15 cellular contexts compared by ENCODE assay signal in genomic region chr13:100436099-100436498, GRCh38.
DNase-seq lines count a peak whose midpoint lies in the region; ATAC-seq and TF ChIP-seq lines count a peak whose summit lies in the region.
"Had no signal": no experiment of that assay in that cellular context is flagged by ENCODE, and none has a peak within 500 bp of the region (broad histone marks: within the 10 kb centered on the region; RNA-seq: fewer than 3 reads in every experiment).

No MANE protein-coding gene starts in this region.

- DNase-seq in Karpas-422 (peak; percentile 15), left lobe of liver (ENCODE audit: low spot score) (peak; percentile 76), mucosa of descending colon (peak in 1 of 3 donors; percentile 57), transverse colon (peak; percentile 17), SKM-1 (lab: John Stamatoyannopoulos, UW; ENCODE audit: unreplicated experiment) (no peak), left cardiac atrium (no peak), NCI-H748 treated with DMSO at 0.1 percent for 48 hours (lab: John Stamatoyannopoulos, UW) (no peak)
- DNase-seq: BE2C; CD4-positive, alpha-beta memory T cell; DMS79; HCEC 1CT; HFFc6 had no signal

- no peak for TF ChIP-seq EP300 in transverse colon (IDR thresholded peaks at IDR 0.05; ENCODE audit: low read depth)

- H3K27me3 ChIP-seq in Karpas-422 (ENCODE audit: low read length), result 0 out of 2 replicates have a peak, but pooled peaks cover 3% of the 10 kb centered on the region
- H3K27me3 ChIP-seq in transverse colon, result no peaks in the 10 kb centered on the region
- H3K27me3 ChIP-seq: BE2C had no signal

- intact Hi-C loops in mucosa of descending colon (cut with DNase I, micrococcal nuclease) (no loop called here), transverse colon (cut with DNase I; ENCODE audit: low total_unique reads) (no loop called here), left cardiac atrium (cut with DNase I) (no loop called here)

- in situ Hi-C loops in transverse colon (cut with MboI; ENCODE audit: low pct_ligation_motif_present in 1 of 4, low pct_unique_long_range_greater_than_20kb in 1 of 4, low sequenced_read_pairs in 3 of 4), result no loop called here

- H3K9ac ChIP-seq in Karpas-422 (ENCODE audit: low read length), result no peak overlapping the region

- H3K79me2 ChIP-seq in Karpas-422 (ENCODE audit: low read length), result no peaks in the 10 kb centered on the region

- ATAC-seq in left lobe of liver (peak; percentile 84), mucosa of descending colon (peak; percentile 85), left cardiac atrium (no peak)
- ATAC-seq: A549 had no signal

- TF ChIP-seq POLR2A in transverse colon (IDR thresholded peaks at IDR 0.05), result no peak

- H4K20me1 ChIP-seq in Karpas-422 (ENCODE audit: insufficient read depth, low read depth, low read length), result no peaks in the 10 kb centered on the region

- no peaks in the 10 kb centered on the region for H3K9me3 ChIP-seq in Karpas-422 (ENCODE audit: low read length)
- H3K9me3 ChIP-seq in mucosa of descending colon, result no peaks in the 10 kb centered on the region
- H3K9me3 ChIP-seq in transverse colon, result no peaks in the 10 kb centered on the region
- H3K9me3 ChIP-seq: A549, BE2C had no signal

- 63 to 84% methylated on average over 4 of the region's 4 CpGs for WGBS in transverse colon (ENCODE audit: low coverage in 1 of 2), 2 donors

- H3K27ac ChIP-seq in Karpas-422 (ENCODE audit: low read length) (no peak overlapping the region), transverse colon (peak overlapping the region in 3 of 4 donors; percentile 26 to 60 (median 31))
- H3K27ac ChIP-seq: A549, C4-2B, HL-60 had no signal

- TF ChIP-seq CTCF in mucosa of descending colon (IDR thresholded peaks at IDR 0.05) (no peak), transverse colon (IDR thresholded peaks at IDR 0.05) (no peak)

- no peak overlapping the region for H3K4me2 ChIP-seq in Karpas-422 (ENCODE audit: low read depth, low read length, poor library complexity, severe bottlenecking)
- H3K4me2 ChIP-seq: A549 had no signal

- H3K4me1 ChIP-seq in Karpas-422 (ENCODE audit: low read length) (no peaks in the 10 kb centered on the region), mucosa of descending colon (ENCODE audit: low read depth) (no peaks in the 10 kb centered on the region), transverse colon (peaks cover 0 to 41% (median 2%) of the 10 kb centered on the region in 4 donors)
- H3K4me1 ChIP-seq: BE2C had no signal

- no peak overlapping the region for H3K4me3 ChIP-seq in Karpas-422 (ENCODE audit: low read length)
- H3K4me3 ChIP-seq in mucosa of descending colon, result no peak overlapping the region
- peak overlapping the region in 1 of 4 donors; percentile 2 for H3K4me3 ChIP-seq in transverse colon
- H3K4me3 ChIP-seq: A549 had no signal

- H2AFZ ChIP-seq in Karpas-422 (ENCODE audit: low read length), result no peak overlapping the region

- H3K9me2 ChIP-seq in Karpas-422 (replicated peaks; ENCODE audit: insufficient read depth, low read length), result no peaks in the 10 kb centered on the region

- H3K36me3 ChIP-seq in Karpas-422 (ENCODE audit: insufficient read depth, low read length), result no peaks in the 10 kb centered on the region
- H3K36me3 ChIP-seq in mucosa of descending colon (ENCODE audit: low read depth), result no peaks in the 10 kb centered on the region
- H3K36me3 ChIP-seq in transverse colon, result no peaks in the 10 kb centered on the region
- H3K36me3 ChIP-seq: BE2C had no signal

Comparison
In these comparisons a context has a peak if more than half of its experiments do, and no peak if none do; other contexts are left out.
1. DNase-seq: peak in Karpas-422 (single experiment), left lobe of liver (single experiment) and transverse colon (single experiment); none in SKM-1 (single experiment), left cardiac atrium (single experiment) and NCI-H748 treated with DMSO at 0.1 percent for 48 hours (single experiment).
2. ATAC-seq: peak in left lobe of liver (single experiment) and mucosa of descending colon (single experiment); none in left cardiac atrium (0 of 2).